In the genomic region with DNA sequence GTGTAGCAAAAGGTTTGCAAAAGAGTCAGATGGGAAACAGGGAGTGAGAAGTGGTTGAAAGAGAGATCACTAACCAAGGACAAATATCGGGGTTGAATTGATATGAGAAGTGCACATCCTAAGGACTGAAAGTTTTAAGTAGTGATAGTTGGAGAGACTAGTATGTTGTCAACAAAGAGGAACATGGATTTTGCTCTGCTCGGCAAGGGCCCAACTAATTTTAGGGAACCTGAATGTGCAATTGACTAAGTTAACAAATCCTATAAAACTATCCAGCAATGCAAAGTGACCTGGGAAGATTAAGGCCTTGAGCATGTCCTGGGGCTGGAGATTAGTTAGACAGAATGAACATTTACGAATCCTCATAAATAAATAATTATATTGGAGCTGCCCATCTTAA, we compare ENCODE assay signal across 24 cellular contexts.
"Had no signal": no experiment of that assay in that cellular context is flagged by ENCODE, and none has a peak within 500 bp of the region (broad histone marks: within the 10 kb centered on the region; RNA-seq: fewer than 3 reads in every experiment).

No MANE protein-coding gene starts in this region.

- H3K36me3 Mint-ChIP-seq: activated naive CD8-positive, alpha-beta T cell treated with anti-CD3 and anti-CD28 coated beads, Interleukin-2, amount 10 ng/mL, durations not matched to agents 7 days and 5 days had no signal

- H3K27ac ChIP-seq: adrenal gland, colonic mucosa, KMS-11 had no signal

- H3K36me3 ChIP-seq: adrenal gland, colonic mucosa, MG63 had no signal

- H3K9ac ChIP-seq: KMS-11, SK-N-SH had no signal

- DNase-seq: activated CD4-positive, alpha-beta T cell treated with anti-CD3 and anti-CD28 coated beads for 4 hours; activated CD4-positive, alpha-beta T cell treated with anti-CD3 and anti-CD28 coated beads, Interleukin-2, amount 50 U/mL, for 4 hours; activated CD8-positive, alpha-beta memory T cell treated with anti-CD3 and anti-CD28 coated beads, Interleukin-2, amount 50 U/mL, for 48 hours; activated CD8-positive, alpha-beta T cell treated with anti-CD3 and anti-CD28 coated beads, Interleukin-2, amount 10 ng/mL, durations not matched to agents 7 days and 5 days; activated naive CD4-positive, alpha-beta T cell treated with anti-CD3 and anti-CD28 coated beads, Interleukin-2, amount 50 U/mL, for 16 hours; activated naive CD8-positive, alpha-beta T cell treated with anti-CD3 and anti-CD28 coated beads, Interleukin-2, amount 10 ng/mL, durations not matched to agents 7 days and 5 days; activated T-cell treated with anti-CD3 and anti-CD28 coated beads, Interleukin-2, amount 50 U/mL, for 1 hour; adrenal gland; anterior cingulate cortex; cerebellar nuclear complex; colonic mucosa; MG63; NCI-H1092; NCI-H1417 treated with DMSO at 0.1 percent for 48 hours; NCI-H1694; NCI-H2029; NCI-H2107; NCI-H345; NCI-H510A; NCI-H526 treated with DMSO at 0.1 percent for 48 hours; NCI-H82; SK-N-SH; T-helper 1 cell had no signal

- H3K4me3 ChIP-seq: adrenal gland, colonic mucosa, MG63 had no signal

- H3K4me1 ChIP-seq: adrenal gland, colonic mucosa had no signal

- H3K4me2 ChIP-seq: KMS-11, SK-N-SH had no signal

- H3K27ac Mint-ChIP-seq: activated CD8-positive, alpha-beta T cell treated with anti-CD3 and anti-CD28 coated beads, Interleukin-2, amount 10 ng/mL, durations not matched to agents 7 days and 5 days; activated naive CD8-positive, alpha-beta T cell treated with anti-CD3 and anti-CD28 coated beads, Interleukin-2, amount 10 ng/mL, durations not matched to agents 7 days and 5 days had no signal

- H3K4me1 Mint-ChIP-seq: activated naive CD8-positive, alpha-beta T cell treated with anti-CD3 and anti-CD28 coated beads, Interleukin-2, amount 10 ng/mL, durations not matched to agents 7 days and 5 days had no signal

- H3K4me3 Mint-ChIP-seq: activated CD8-positive, alpha-beta T cell treated with anti-CD3 and anti-CD28 coated beads, Interleukin-2, amount 10 ng/mL, durations not matched to agents 7 days and 5 days; activated naive CD8-positive, alpha-beta T cell treated with anti-CD3 and anti-CD28 coated beads, Interleukin-2, amount 10 ng/mL, durations not matched to agents 7 days and 5 days had no signal

- H3K27me3 ChIP-seq: adrenal gland, colonic mucosa, MG63 had no signal

- H3K9me3 ChIP-seq: adrenal gland, colonic mucosa, MG63, SK-N-SH had no signal
